ENCODE assay signal across 21 cellular contexts in the genomic region with DNA sequence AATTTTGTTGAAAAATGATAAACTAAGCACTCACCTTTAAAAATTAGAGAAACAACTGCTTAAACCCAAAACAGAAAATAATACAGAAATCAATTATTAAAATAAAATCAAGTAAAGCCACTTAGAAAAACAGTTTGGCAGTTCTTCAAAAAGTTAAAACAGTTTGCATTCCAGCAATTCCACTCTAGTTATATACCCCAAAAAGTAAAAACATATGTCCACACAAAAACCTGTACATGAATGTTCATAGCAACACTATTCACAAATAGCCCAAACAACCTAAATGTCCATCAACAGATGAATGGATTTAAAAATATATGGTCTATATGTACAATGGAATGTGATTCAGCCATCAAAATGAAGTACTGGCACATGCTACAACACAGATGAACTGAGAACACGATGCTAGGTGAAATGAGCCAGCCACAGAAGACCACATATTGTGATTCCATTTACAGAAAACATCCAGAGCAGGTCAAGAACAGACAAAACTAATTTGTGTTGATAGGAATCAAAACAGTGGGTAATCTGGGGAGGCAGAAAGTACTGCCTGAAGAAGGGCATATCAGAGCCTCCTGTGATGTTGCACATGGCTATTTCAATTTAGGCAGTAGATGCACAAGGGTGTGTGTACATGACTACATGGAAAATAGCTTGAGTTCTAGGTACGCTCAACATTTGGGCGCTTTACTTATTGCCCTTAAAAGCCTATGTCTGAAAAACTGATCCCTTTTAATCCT.
A peak's percentile ranks its signal among the peaks of the same experiment; 100 is the strongest.
DNase-seq lines count a peak whose midpoint lies in the region; ATAC-seq and TF ChIP-seq lines count a peak whose summit lies in the region.
"Had no signal": no experiment of that assay in that cellular context is flagged by ENCODE, and none has a peak within 500 bp of the region (broad histone marks: within the 10 kb centered on the region; RNA-seq: fewer than 3 reads in every experiment).

No MANE protein-coding gene starts in this region.

- no peak overlapping the region for H2AFZ ChIP-seq in GM23248
- no peak overlapping the region for H2AFZ ChIP-seq in fibroblast of lung (ENCODE audit: low read length)

- no peaks in the 10 kb centered on the region for H3K27me3 ChIP-seq in GM23248 (replicated peaks; ENCODE audit: insufficient read depth)
- H3K27me3 ChIP-seq in adipocyte (replicated peaks; ENCODE audit: control insufficient read depth, insufficient read depth, low read length) = no peaks in the 10 kb centered on the region
- H3K27me3 ChIP-seq in fibroblast of lung (ENCODE audit: control insufficient read depth, insufficient read depth, low read length) = no peaks in the 10 kb centered on the region
- H3K27me3 ChIP-seq: right atrium auricular region, transverse colon had no signal

- peak overlapping the region; percentile 29 for H3K27ac Mint-ChIP-seq in stimulated activated effector memory CD8-positive, alpha-beta T cell treated with anti-CD3 and anti-CD28 coated beads, Interleukin-12 subunit alpha, Interleukin-12 subunit beta, amount 100 ng/mL, for 72 hours
- H3K27ac Mint-ChIP-seq: activated CD8-positive, alpha-beta T cell treated with anti-CD3 and anti-CD28 coated beads, Interleukin-2, amount 10 ng/mL, durations not matched to agents 7 days and 5 days; naive thymus-derived CD8-positive, alpha-beta T cell had no signal

- H3K9me3 Mint-ChIP-seq in stimulated activated effector memory CD8-positive, alpha-beta T cell treated with anti-CD3 and anti-CD28 coated beads, Interleukin-12 subunit alpha, Interleukin-12 subunit beta, amount 100 ng/mL, for 72 hours = no peaks in the 10 kb centered on the region

- H3K9ac ChIP-seq in GM23248 = 0 out of 2 replicates have a peak overlapping the region, but pooled peaks have one; percentile 4
- no peak overlapping the region for H3K9ac ChIP-seq in adipocyte (ENCODE audit: low read length)
- no peak overlapping the region for H3K9ac ChIP-seq in fibroblast of lung (ENCODE audit: insufficient read depth, low read length)

- H3K4me3 ChIP-seq in GM23248 = no peak overlapping the region
- no peak overlapping the region for H3K4me3 ChIP-seq in adipocyte (ENCODE audit: low read length)
- no peak overlapping the region for H3K4me3 ChIP-seq in fibroblast of lung (replicated peaks in 1 of 4; ENCODE audit: control extremely low read depth in 1 of 4, insufficient read depth in 1 of 4, low read depth in 3 of 4, low read length in 4 of 4)
- H3K4me3 ChIP-seq: right atrium auricular region, transverse colon had no signal

- 62 to 64% methylated on average over 3 of the region's 3 CpGs for WGBS in GM23248 (ENCODE audit: low coverage in 1 of 2, low lambda C conversion rate in 2 of 2, missing lambda C conversion rate in 2 of 2), 2 experiments

- no peaks in the 10 kb centered on the region for H3K9me2 ChIP-seq in GM23248 (ENCODE audit: insufficient read depth)

- H3K36me3 ChIP-seq in GM23248 (ENCODE audit: low read depth) (no peaks in the 10 kb centered on the region), adipocyte (ENCODE audit: control insufficient read depth, insufficient read depth, low read length, severe bottlenecking) (peaks cover under 1% of the 10 kb centered on the region), fibroblast of lung (ENCODE audit: control insufficient read depth, insufficient read depth, low read length) (peaks cover 1% of the 10 kb centered on the region)
- H3K36me3 ChIP-seq: right atrium auricular region, transverse colon had no signal

- in situ Hi-C loops in GM23248 (cut with MboI) = no loop called here

- peaks cover 13% of the 10 kb centered on the region for H4K20me1 ChIP-seq in GM23248 (ENCODE audit: insufficient read depth)
- H4K20me1 ChIP-seq in fibroblast of lung (ENCODE audit: control insufficient read depth, extremely low read depth, insufficient read depth, low read length) = no peaks in the 10 kb centered on the region

- peaks cover 4% of the 10 kb centered on the region; the same call in 1 of the 2 replicates for H3F3A ChIP-seq in GM23248 (ENCODE audit: insufficient read depth)

- H3K4me2 ChIP-seq in GM23248 (ENCODE audit: unreplicated experiment) = peak overlapping the region; percentile 62
- H3K4me2 ChIP-seq in fibroblast of lung (ENCODE audit: extremely low read depth, insufficient read depth, low read length) = peak overlapping the region; percentile 38

- H3K36me3 Mint-ChIP-seq in stimulated activated effector memory CD8-positive, alpha-beta T cell treated with anti-CD3 and anti-CD28 coated beads, Interleukin-12 subunit alpha, Interleukin-12 subunit beta, amount 100 ng/mL, for 72 hours = no peaks in the 10 kb centered on the region
- H3K36me3 Mint-ChIP-seq: naive thymus-derived CD8-positive, alpha-beta T cell had no signal

- ATAC-seq in stimulated activated effector memory CD8-positive, alpha-beta T cell treated with anti-CD3 and anti-CD28 coated beads, Interleukin-12 subunit alpha, Interleukin-12 subunit beta, amount 100 ng/mL, for 72 hours = no peak
- ATAC-seq: activated CD8-positive, alpha-beta T cell treated with anti-CD3 and anti-CD28 coated beads, Interleukin-2, amount 10 ng/mL, durations not matched to agents 7 days and 5 days; left cardiac atrium; naive thymus-derived CD8-positive, alpha-beta T cell had no signal

- peak overlapping the region; percentile 45 for H3K27ac ChIP-seq in GM23248
- peak overlapping the region; percentile 4 for H3K27ac ChIP-seq in fibroblast of lung (ENCODE audit: insufficient read depth, low read length)
- H3K27ac ChIP-seq: epithelial cell of prostate, transverse colon had no signal

- no peak overlapping the region for H3K4me3 Mint-ChIP-seq in stimulated activated effector memory CD8-positive, alpha-beta T cell treated with anti-CD3 and anti-CD28 coated beads, Interleukin-12 subunit alpha, Interleukin-12 subunit beta, amount 100 ng/mL, for 72 hours
- H3K4me3 Mint-ChIP-seq: activated CD8-positive, alpha-beta T cell treated with anti-CD3 and anti-CD28 coated beads, Interleukin-2, amount 10 ng/mL, durations not matched to agents 7 days and 5 days; naive thymus-derived CD8-positive, alpha-beta T cell had no signal

- no peak for TF ChIP-seq CTCF in fibroblast of lung (conservative IDR thresholded peaks at IDR 0.05 in 1 of 2, IDR thresholded peaks at IDR 0.05 in 1 of 2; ENCODE audit: low read depth in 1 of 2, low read length in 2 of 2)

- H3K4me1 ChIP-seq in GM23248 (ENCODE audit: insufficient read depth) (peaks cover 29% of the 10 kb centered on the region), adipocyte (ENCODE audit: control insufficient read depth, insufficient read depth, low read length) (peaks cover 48% of the 10 kb centered on the region), fibroblast of lung (ENCODE audit: control insufficient read depth, extremely low read depth, insufficient read depth, low read length) (peaks cover 13% of the 10 kb centered on the region)

- H3K9me3 ChIP-seq in GM23248 (ENCODE audit: low read depth) (no peaks in the 10 kb centered on the region), adipocyte (ENCODE audit: control insufficient read depth, low read length) (no peaks in the 10 kb centered on the region), fibroblast of lung (ENCODE audit: control insufficient read depth, insufficient read depth, low read depth, low read length) (no peaks in the 10 kb centered on the region)
- H3K9me3 ChIP-seq: right atrium auricular region, transverse colon had no signal

- H3K79me2 ChIP-seq in GM23248 (ENCODE audit: insufficient read depth) (peaks cover 100% of the 10 kb centered on the region), fibroblast of lung (ENCODE audit: control insufficient read depth, insufficient read depth, low read length) (peaks cover 81% of the 10 kb centered on the region)

- DNase-seq in GM23248 = peak; percentile 43
- DNase-seq in adipocyte (ENCODE audit: low read depth) = peak; percentile 65
- peak in 1 of 2 donors; percentile 45 for DNase-seq in fibroblast of lung (ENCODE audit: low read depth in 2 of 2)
- no peak for DNase-seq in stimulated activated effector memory CD8-positive, alpha-beta T cell treated with anti-CD3 and anti-CD28 coated beads, Interleukin-12 subunit alpha, Interleukin-12 subunit beta, amount 100 ng/mL, for 72 hours (ENCODE audit: low spot score in 2 of 2)
- DNase-seq in HPDE6-E6E7 (ENCODE audit: extremely low spot score) = no peak
- no peak for DNase-seq in stimulated activated CD4-positive, alpha-beta T cell treated with anti-CD3 and anti-CD28 coated beads, Interleukin-1b, Interleukin-23, amount 100 ng/mL, for 48 hours
- no peak for DNase-seq in NOMO-1 (lab: John Stamatoyannopoulos, UW; ENCODE audit: unreplicated experiment in 2 of 2)
- no peak for DNase-seq in activated gamma-delta T cell (lab: John Stamatoyannopoulos, UW)
- DNase-seq: activated CD4-positive, CD25-positive, alpha-beta regulatory T cell treated with anti-CD3 and anti-CD28 coated beads, Interleukin-2, amount 50 U/mL, for 72 hours; activated CD8-positive, alpha-beta T cell treated with anti-CD3 and anti-CD28 coated beads, Interleukin-2, amount 10 ng/mL, durations not matched to agents 7 days and 5 days; AML-193; DMS53; left cardiac atrium; naive thymus-derived CD8-positive, alpha-beta T cell; NCI-H146; NCI-H526 treated with DMSO at 0.1 percent for 48 hours; stimulated activated CD4-positive, alpha-beta T cell treated with anti-CD3 and anti-CD28 coated beads, Interleukin-12 subunit alpha, Interleukin-12 subunit beta, amount 100 ng/mL, for 4 hours; SW 1271; transverse colon had no signal

- peaks cover 14% of the 10 kb centered on the region for H3K4me1 Mint-ChIP-seq in stimulated activated effector memory CD8-positive, alpha-beta T cell treated with anti-CD3 and anti-CD28 coated beads, Interleukin-12 subunit alpha, Interleukin-12 subunit beta, amount 100 ng/mL, for 72 hours

Comparison
In these comparisons a context has a peak if more than half of its experiments do, and no peak if none do; other contexts are left out.
1. DNase-seq: peak in GM23248 (single experiment) and adipocyte (single experiment); none in stimulated activated effector memory CD8-positive, alpha-beta T cell treated with anti-CD3 and anti-CD28 coated beads, Interleukin-12 subunit alpha, Interleukin-12 subunit beta, amount 100 ng/mL, for 72 hours (0 of 2), HPDE6-E6E7 (single experiment), stimulated activated CD4-positive, alpha-beta T cell treated with anti-CD3 and anti-CD28 coated beads, Interleukin-1b, Interleukin-23, amount 100 ng/mL, for 48 hours (single experiment), NOMO-1 (0 of 2) and activated gamma-delta T cell (single experiment).